ENCODE assay signal across 1 cellular context in the genomic region with DNA sequence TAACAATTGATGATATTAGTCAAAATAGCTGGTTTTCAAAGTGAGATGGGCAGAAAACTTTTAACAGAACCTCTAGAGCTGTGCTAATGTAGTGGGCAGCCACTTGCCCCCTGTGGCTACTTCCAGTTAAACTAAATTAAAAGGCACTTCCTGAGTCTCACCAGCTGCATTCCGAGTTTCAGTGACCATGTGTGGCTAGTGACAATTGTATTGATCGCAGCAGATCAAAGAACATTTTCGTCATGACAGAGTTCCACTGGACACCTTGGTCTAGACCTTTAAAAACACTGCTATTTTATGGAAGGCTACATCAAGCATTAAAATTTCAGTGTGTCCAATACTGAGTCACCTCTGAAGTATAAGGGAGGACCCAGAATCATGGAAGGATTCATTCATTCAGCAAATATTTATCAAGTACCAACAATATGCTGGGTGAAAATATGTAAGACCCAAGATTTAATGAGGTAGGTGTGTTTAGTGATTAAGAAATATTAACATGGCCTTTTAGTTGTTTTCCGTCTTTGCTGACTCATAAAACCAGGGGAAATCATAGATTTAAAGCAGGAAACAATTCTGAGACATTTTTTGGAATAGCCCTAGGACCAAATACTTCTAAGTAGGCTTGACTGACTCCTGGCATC.
TF ChIP-seq lines count a peak whose summit lies in the region.

No MANE protein-coding gene starts in this region.

TF ChIP-seq in HepG2, 621 proteins besides CTCF, POLR2A, EP300 and RAD21 (continued from another document and continues in another):
- no peak for TF ChIP-seq KLF9 (CRISPR knock-in tag; IDR thresholded peaks at IDR 0.05; ENCODE audit: low read depth)
- TF ChIP-seq MEIS2 (CRISPR knock-in tag; IDR thresholded peaks at IDR 0.05): 0 out of 2 replicates have a peak, but pooled peaks have one; percentile 45
- TF ChIP-seq ZNF816 (CRISPR knock-in tag; IDR thresholded peaks at IDR 0.05; ENCODE audit: borderline replicate concordance): no peak
- TF ChIP-seq, protein P1, sequence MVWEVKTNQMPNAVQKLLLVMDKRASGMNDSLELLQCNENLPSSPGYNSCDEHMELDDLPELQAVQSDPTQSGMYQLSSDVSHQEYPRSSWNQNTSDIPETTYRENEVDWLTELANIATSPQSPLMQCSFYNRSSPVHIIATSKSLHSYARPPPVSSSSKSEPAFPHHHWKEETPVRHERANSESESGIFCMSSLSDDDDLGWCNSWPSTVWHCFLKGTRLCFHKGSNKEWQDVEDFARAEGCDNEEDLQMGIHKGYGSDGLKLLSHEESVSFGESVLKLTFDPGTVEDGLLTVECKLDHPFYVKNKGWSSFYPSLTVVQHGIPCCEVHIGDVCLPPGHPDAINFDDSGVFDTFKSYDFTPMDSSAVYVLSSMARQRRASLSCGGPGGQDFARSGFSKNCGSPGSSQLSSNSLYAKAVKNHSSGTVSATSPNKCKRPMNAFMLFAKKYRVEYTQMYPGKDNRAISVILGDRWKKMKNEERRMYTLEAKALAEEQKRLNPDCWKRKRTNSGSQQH (CRISPR knock-in tag; IDR thresholded peaks at IDR 0.05; ENCODE audit: low read depth): no peak
- no peak for TF ChIP-seq TAF15 (IDR thresholded peaks at IDR 0.05; ENCODE audit: low read depth, low read length, poor library complexity, severe bottlenecking)
- TF ChIP-seq ZNF354B (CRISPR knock-in tag; IDR thresholded peaks at IDR 0.05): no peak
- TF ChIP-seq ZNF660 (CRISPR knock-in tag; IDR thresholded peaks at IDR 0.05; ENCODE audit: borderline replicate concordance, low read depth): no peak
- TF ChIP-seq ZNF3 (CRISPR knock-in tag; IDR thresholded peaks at IDR 0.05): no peak
- TF ChIP-seq ZFAT (CRISPR knock-in tag; conservative IDR thresholded peaks at IDR 0.05): no peak
- peak; percentile 66; the same call in 1 of the 3 replicates for TF ChIP-seq MXI1 (IDR thresholded peaks at IDR 0.05; ENCODE audit: borderline replicate concordance, low read depth, low read length)
- TF ChIP-seq GATA4 (IDR thresholded peaks at IDR 0.05; ENCODE audit: borderline replicate concordance, low read depth): no peak
- no peak for TF ChIP-seq ZNF598 (CRISPR knock-in tag; IDR thresholded peaks at IDR 0.05; ENCODE audit: borderline replicate concordance)
- no peak for TF ChIP-seq ZNF878 (CRISPR knock-in tag; IDR thresholded peaks at IDR 0.05)
- TF ChIP-seq NFRKB (IDR thresholded peaks at IDR 0.05): no peak
- TF ChIP-seq MEIS1 (CRISPR knock-in tag; IDR thresholded peaks at IDR 0.05; ENCODE audit: borderline replicate concordance): no peak
- no peak for TF ChIP-seq ZC3H4 (CRISPR knock-in tag; IDR thresholded peaks at IDR 0.05; ENCODE audit: borderline replicate concordance)
- TF ChIP-seq, protein P2, sequence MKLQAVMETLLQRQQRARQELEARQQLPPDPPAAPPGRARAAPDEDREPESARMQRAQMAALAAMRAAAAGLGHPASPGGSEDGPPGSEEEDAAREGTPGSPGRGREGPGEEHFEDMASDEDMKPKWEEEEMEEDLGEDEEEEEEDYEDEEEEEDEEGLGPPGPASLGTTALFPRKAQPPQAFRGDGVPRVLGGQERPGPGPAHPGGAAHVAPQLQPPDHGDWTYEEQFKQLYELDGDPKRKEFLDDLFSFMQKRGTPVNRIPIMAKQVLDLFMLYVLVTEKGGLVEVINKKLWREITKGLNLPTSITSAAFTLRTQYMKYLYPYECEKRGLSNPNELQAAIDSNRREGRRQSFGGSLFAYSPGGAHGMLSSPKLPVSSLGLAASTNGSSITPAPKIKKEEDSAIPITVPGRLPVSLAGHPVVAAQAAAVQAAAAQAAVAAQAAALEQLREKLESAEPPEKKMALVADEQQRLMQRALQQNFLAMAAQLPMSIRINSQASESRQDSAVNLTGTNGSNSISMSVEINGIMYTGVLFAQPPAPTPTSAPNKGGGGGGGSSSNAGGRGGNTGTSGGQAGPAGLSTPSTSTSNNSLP (IDR thresholded peaks at IDR 0.05; ENCODE audit: low read depth, low read length): peak; percentile 89
- no peak for TF ChIP-seq GTF2F1 (IDR thresholded peaks at IDR 0.05; ENCODE audit: low read length)
- no peak for TF ChIP-seq SOX6 (IDR thresholded peaks at IDR 0.05)
- peak; percentile 74 for TF ChIP-seq SOX6 (CRISPR knock-in tag; IDR thresholded peaks at IDR 0.05)
- no peak for TF ChIP-seq HDAC6 (IDR thresholded peaks at IDR 0.05; ENCODE audit: low read depth, low read length)
- TF ChIP-seq, protein P3, sequence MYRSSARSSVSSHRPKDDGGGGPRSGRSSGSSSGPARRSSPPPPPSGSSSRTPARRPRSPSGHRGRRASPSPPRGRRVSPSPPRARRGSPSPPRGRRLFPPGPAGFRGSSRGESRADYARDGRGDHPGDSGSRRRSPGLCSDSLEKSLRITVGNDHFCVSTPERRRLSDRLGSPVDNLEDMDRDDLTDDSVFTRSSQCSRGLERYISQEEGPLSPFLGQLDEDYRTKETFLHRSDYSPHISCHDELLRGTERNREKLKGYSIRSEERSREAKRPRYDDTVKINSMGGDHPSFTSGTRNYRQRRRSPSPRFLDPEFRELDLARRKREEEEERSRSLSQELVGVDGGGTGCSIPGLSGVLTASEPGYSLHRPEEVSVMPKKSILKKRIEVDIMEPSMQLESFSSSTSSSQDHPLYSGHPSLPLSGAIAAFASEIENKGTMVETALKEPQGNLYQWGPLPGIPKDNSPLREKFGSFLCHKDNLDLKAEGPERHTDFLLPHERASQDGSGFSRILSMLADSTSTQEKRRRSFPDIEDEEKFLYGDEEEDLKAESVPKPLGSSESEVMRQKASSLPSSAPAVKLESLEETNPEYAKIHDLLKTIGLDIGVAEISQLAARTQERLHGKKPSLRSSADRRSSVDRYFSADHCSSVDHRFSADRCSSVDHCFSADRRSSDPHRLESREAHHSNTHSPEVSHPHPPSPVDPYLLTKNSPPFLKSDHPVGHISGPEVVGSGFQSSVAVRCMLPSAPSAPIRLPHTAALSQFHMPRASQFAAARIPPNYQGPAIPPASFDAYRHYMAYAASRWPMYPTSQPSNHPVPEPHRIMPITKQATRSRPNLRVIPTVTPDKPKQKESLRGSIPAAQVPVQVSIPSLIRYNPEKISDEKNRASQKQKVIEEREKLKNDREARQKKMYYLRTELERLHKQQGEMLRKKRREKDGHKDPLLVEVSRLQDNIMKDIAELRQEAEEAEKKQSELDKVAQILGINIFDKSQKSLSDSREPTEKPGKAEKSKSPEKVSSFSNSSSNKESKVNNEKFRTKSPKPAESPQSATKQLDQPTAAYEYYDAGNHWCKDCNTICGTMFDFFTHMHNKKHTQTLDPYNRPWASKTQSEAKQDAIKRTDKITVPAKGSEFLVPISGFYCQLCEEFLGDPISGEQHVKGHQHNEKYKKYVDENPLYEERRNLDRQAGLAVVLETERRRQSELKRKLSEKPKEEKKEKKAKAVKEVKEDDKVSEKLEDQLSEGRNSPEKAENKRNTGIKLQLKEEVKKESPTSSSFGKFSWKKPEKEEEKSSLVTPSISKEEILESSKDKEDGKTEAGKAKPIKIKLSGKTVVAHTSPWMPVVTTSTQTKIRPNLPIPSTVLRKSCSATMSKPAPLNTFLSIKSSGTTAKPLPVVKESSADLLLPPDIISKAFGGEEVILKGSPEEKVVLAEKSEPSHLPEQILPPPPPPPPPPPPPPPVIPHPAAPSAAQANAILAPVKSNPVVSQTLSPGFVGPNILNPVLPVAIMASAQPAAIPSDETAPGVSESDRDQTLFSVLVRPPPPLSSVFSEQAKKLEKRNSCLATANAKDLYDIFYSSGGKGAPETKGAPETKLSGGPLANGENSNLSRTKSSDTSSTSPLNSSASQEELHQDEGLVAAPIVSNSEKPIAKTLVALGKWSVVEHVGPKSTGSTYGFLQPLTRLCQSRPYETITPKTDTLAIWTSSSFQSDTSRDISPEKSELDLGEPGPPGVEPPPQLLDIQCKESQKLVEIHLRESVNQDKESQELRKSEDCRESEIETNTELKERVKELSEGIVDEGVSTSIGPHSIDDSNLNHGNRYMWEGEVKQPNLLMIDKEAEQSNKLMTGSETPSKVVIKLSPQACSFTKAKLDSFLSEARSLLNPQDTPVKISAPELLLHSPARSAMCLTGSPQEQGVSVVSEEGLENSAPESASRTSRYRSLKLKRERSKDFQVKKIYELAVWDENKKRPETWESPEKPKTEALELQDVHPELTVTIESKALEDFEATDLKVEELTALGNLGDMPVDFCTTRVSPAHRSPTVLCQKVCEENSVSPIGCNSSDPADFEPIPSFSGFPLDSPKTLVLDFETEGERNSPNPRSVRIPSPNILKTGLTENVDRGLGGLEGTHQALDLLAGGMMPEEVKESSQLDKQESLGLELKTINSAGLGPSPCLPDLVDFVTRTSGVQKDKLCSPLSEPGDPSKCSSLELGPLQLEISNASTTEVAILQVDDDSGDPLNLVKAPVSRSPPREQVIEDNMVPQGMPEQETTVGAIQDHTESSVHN (CRISPR knock-in tag; IDR thresholded peaks at IDR 0.05): no peak
- TF ChIP-seq, protein P4, sequence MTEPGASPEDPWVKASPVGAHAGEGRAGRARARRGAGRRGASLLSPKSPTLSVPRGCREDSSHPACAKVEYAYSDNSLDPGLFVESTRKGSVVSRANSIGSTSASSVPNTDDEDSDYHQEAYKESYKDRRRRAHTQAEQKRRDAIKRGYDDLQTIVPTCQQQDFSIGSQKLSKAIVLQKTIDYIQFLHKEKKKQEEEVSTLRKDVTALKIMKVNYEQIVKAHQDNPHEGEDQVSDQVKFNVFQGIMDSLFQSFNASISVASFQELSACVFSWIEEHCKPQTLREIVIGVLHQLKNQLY (CRISPR knock-in tag; IDR thresholded peaks at IDR 0.05): peak; percentile 62; the same call in 1 of the 2 replicates
- peak; percentile 61; the same call in 1 of the 2 replicates for TF ChIP-seq HDAC2 (CRISPR knock-in tag; IDR thresholded peaks at IDR 0.05)
- TF ChIP-seq MED13 (CRISPR knock-in tag; IDR thresholded peaks at IDR 0.05): no peak
- TF ChIP-seq, protein P5, sequence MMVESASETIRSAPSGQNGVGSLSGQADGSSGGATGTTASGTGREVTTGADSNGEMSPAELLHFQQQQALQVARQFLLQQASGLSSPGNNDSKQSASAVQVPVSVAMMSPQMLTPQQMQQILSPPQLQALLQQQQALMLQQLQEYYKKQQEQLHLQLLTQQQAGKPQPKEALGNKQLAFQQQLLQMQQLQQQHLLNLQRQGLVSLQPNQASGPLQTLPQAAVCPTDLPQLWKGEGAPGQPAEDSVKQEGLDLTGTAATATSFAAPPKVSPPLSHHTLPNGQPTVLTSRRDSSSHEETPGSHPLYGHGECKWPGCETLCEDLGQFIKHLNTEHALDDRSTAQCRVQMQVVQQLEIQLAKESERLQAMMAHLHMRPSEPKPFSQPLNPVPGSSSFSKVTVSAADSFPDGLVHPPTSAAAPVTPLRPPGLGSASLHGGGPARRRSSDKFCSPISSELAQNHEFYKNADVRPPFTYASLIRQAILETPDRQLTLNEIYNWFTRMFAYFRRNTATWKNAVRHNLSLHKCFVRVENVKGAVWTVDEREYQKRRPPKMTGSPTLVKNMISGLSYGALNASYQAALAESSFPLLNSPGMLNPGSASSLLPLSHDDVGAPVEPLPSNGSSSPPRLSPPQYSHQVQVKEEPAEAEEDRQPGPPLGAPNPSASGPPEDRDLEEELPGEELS (CRISPR knock-in tag; IDR thresholded peaks at IDR 0.05): peak; percentile 75
- TF ChIP-seq, protein P6, sequence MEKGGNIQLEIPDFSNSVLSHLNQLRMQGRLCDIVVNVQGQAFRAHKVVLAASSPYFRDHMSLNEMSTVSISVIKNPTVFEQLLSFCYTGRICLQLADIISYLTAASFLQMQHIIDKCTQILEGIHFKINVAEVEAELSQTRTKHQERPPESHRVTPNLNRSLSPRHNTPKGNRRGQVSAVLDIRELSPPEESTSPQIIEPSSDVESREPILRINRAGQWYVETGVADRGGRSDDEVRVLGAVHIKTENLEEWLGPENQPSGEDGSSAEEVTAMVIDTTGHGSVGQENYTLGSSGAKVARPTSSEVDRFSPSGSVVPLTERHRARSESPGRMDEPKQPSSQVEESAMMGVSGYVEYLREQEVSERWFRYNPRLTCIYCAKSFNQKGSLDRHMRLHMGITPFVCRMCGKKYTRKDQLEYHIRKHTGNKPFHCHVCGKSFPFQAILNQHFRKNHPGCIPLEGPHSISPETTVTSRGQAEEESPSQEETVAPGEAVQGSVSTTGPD (CRISPR knock-in tag; IDR thresholded peaks at IDR 0.05): no peak
- TF ChIP-seq, protein P7, sequence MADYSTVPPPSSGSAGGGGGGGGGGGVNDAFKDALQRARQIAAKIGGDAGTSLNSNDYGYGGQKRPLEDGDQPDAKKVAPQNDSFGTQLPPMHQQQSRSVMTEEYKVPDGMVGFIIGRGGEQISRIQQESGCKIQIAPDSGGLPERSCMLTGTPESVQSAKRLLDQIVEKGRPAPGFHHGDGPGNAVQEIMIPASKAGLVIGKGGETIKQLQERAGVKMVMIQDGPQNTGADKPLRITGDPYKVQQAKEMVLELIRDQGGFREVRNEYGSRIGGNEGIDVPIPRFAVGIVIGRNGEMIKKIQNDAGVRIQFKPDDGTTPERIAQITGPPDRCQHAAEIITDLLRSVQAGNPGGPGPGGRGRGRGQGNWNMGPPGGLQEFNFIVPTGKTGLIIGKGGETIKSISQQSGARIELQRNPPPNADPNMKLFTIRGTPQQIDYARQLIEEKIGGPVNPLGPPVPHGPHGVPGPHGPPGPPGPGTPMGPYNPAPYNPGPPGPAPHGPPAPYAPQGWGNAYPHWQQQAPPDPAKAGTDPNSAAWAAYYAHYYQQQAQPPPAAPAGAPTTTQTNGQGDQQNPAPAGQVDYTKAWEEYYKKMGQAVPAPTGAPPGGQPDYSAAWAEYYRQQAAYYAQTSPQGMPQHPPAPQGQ (CRISPR knock-in tag; IDR thresholded peaks at IDR 0.05; ENCODE audit: borderline replicate concordance): no peak
- TF ChIP-seq PRMT3 (CRISPR knock-in tag; IDR thresholded peaks at IDR 0.05; ENCODE audit: borderline replicate concordance, low read depth): no peak
- TF ChIP-seq HNRNPLL (IDR thresholded peaks at IDR 0.05; ENCODE audit: low read depth, low read length, poor library complexity, severe bottlenecking): no peak
- TF ChIP-seq, protein P8, sequence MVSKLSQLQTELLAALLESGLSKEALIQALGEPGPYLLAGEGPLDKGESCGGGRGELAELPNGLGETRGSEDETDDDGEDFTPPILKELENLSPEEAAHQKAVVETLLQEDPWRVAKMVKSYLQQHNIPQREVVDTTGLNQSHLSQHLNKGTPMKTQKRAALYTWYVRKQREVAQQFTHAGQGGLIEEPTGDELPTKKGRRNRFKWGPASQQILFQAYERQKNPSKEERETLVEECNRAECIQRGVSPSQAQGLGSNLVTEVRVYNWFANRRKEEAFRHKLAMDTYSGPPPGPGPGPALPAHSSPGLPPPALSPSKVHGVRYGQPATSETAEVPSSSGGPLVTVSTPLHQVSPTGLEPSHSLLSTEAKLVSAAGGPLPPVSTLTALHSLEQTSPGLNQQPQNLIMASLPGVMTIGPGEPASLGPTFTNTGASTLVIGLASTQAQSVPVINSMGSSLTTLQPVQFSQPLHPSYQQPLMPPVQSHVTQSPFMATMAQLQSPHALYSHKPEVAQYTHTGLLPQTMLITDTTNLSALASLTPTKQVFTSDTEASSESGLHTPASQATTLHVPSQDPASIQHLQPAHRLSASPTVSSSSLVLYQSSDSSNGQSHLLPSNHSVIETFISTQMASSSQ (IDR thresholded peaks at IDR 0.05; ENCODE audit: low read depth): no peak; the same call in 1 of the 2 replicates
- TF ChIP-seq, protein P8 (CRISPR knock-in tag; IDR thresholded peaks at IDR 0.05; ENCODE audit: borderline replicate concordance): no peak
